In the genomic region with DNA sequence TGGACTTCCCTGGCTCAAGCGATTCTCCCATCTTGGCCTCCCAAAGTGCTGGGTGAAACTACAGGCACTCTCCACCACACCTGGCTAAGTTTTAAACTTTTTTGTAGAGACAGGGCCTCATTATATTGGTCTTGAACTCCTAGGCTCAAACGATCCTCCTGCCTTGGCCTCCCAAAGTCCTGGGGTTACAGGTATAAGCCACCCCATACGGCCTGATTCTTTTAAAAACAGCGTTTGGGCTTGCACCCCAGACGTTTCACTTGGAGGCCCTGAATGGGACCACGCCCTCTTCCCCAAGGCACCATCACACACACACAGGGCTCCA, we compare ENCODE assay signal across 4 cellular contexts.
"Had no signal": no experiment of that assay in that cellular context is flagged by ENCODE, and none has a peak within 500 bp of the region (broad histone marks: within the 10 kb centered on the region; RNA-seq: fewer than 3 reads in every experiment).

No MANE protein-coding gene starts in this region.

- H3K36me3 Mint-ChIP-seq: activated naive CD4-positive, alpha-beta T cell treated with anti-CD3 and anti-CD28 coated beads, Interleukin-2, amount 50 U/mL, for 72 hours had no signal

- H3K4me3 Mint-ChIP-seq: activated T-cell treated with anti-CD3 and anti-CD28 coated beads, Interleukin-2, amount 50 U/mL, for 24 hours had no signal

- H3K27ac ChIP-seq: left lung, skin epidermis had no signal

- H3K36me3 ChIP-seq: left lung had no signal

- H3K9me3 Mint-ChIP-seq: activated naive CD4-positive, alpha-beta T cell treated with anti-CD3 and anti-CD28 coated beads, Interleukin-2, amount 50 U/mL, for 72 hours; activated T-cell treated with anti-CD3 and anti-CD28 coated beads, Interleukin-2, amount 50 U/mL, for 24 hours had no signal

- H3K27ac Mint-ChIP-seq: activated naive CD4-positive, alpha-beta T cell treated with anti-CD3 and anti-CD28 coated beads, Interleukin-2, amount 50 U/mL, for 72 hours; activated T-cell treated with anti-CD3 and anti-CD28 coated beads, Interleukin-2, amount 50 U/mL, for 24 hours had no signal

- H3K4me3 ChIP-seq: left lung, skin epidermis had no signal

- H3K9me3 ChIP-seq: left lung had no signal
